1 cellular context compared by ENCODE assay signal in genomic region chr9:131709741-131710499, GRCh38.
TF ChIP-seq lines count a peak whose summit lies in the region.

No MANE protein-coding gene starts in this region.

TF ChIP-seq in GM12878, 131 proteins besides CTCF, POLR2A, EP300 and RAD21 (continued from another document):
- TF ChIP-seq RELA (IDR thresholded peaks at IDR 0.05; ENCODE audit: borderline replicate concordance, partially characterized antibody) (no peak), MXI1 (IDR thresholded peaks at IDR 0.05; ENCODE audit: low read depth, low read length) (peak; percentile 94), MEF2A (IDR thresholded peaks at IDR 0.05; ENCODE audit: insufficient read depth, low read depth, low read length) (no peak), POLR2AphosphoS5 (IDR thresholded peaks at IDR 0.05; ENCODE audit: low read length) (peak; percentile 53; the same call in 1 of the 2 replicates), MYC (IDR thresholded peaks at IDR 0.05; ENCODE audit: insufficient read depth, insufficient read length, insufficient replicate concordance, low read length, severe bottlenecking) (no peak), IKZF1 (conservative IDR thresholded peaks at IDR 0.05) (peak; percentile 37), RAD51 (IDR thresholded peaks at IDR 0.05) (peak; percentile 77), DPF2 (IDR thresholded peaks at IDR 0.05) (peak; percentile 37; the same call in 1 of the 2 replicates), SKIL (IDR thresholded peaks at IDR 0.05; ENCODE audit: low read depth, poor library complexity, severe bottlenecking) (peak; percentile 12), CREB1 (IDR thresholded peaks at IDR 0.05; ENCODE audit: low read depth) (peak; percentile 67), BMI1 (IDR thresholded peaks at IDR 0.05; ENCODE audit: borderline replicate concordance) (peak; percentile 92), KDM1A (IDR thresholded peaks at IDR 0.05; ENCODE audit: borderline replicate concordance) (no peak), NKRF (conservative IDR thresholded peaks at IDR 0.05) (peak; percentile 47; the same call in 1 of the 2 replicates), PKNOX1 (IDR thresholded peaks at IDR 0.05) (peak; percentile 56), RELB (IDR thresholded peaks at IDR 0.05; ENCODE audit: low read depth) (peak; percentile 81; the same call in 1 of the 2 replicates), ZNF24 (IDR thresholded peaks at IDR 0.05) (0 out of 2 replicates have a peak, but pooled peaks have one; percentile 9), ATF2 (IDR thresholded peaks at IDR 0.05; ENCODE audit: low read length) (peak; percentile 18; the same call in 1 of the 2 replicates), SREBF1 (IDR thresholded peaks at IDR 0.05; ENCODE audit: low read length) (no peak), MTA2 (IDR thresholded peaks at IDR 0.05; ENCODE audit: low read depth) (peak; percentile 50; the same call in 1 of the 2 replicates), KAT2A (conservative IDR thresholded peaks at IDR 0.05; ENCODE audit: control insufficient read depth, low read depth, low read length) (no peak), IKZF2 (IDR thresholded peaks at IDR 0.05) (peak; percentile 66 to 71; a peak in 2 of 4 replicates), HDAC2 (IDR thresholded peaks at IDR 0.05) (no peak), CUX1 (IDR thresholded peaks at IDR 0.05; ENCODE audit: insufficient replicate concordance, low read depth, low read length) (peak; percentile 28), JUND (IDR thresholded peaks at IDR 0.05; ENCODE audit: low read depth, low read length) (no peak), CREM (IDR thresholded peaks at IDR 0.05; ENCODE audit: low read depth) (peak; percentile 36; the same call in 1 of the 2 replicates), ZNF687 (IDR thresholded peaks at IDR 0.05) (peak; percentile 66; the same call in 1 of the 2 replicates), SIN3A (IDR thresholded peaks at IDR 0.05; ENCODE audit: low read depth, low read length) (no peak; the same call in 1 of the 2 replicates), BRCA1 (IDR thresholded peaks at IDR 0.05; ENCODE audit: low read depth, low read length) (no peak), NR2F1 (conservative IDR thresholded peaks at IDR 0.05) (0 out of 2 replicates have a peak, but pooled peaks have one; percentile 14), IRF3 (IDR thresholded peaks at IDR 0.05) (no peak), ZNF207 (IDR thresholded peaks at IDR 0.05; ENCODE audit: borderline replicate concordance) (no peak), ATF7 (IDR thresholded peaks at IDR 0.05; ENCODE audit: low read depth) (peak; percentile 59), SPI1 (IDR thresholded peaks at IDR 0.05; ENCODE audit: borderline replicate concordance, insufficient read depth, low read depth, low read length) (no peak), EED (IDR thresholded peaks at IDR 0.05; ENCODE audit: low read depth) (peak; percentile 56; the same call in 1 of the 2 replicates), NR2C2 (IDR thresholded peaks at IDR 0.05; ENCODE audit: borderline replicate concordance, control insufficient read depth, insufficient read length, low read depth) (no peak), CBFB (IDR thresholded peaks at IDR 0.05; ENCODE audit: low read depth) (no peak), ASH2L (IDR thresholded peaks at IDR 0.05; ENCODE audit: borderline replicate concordance, low read depth) (peak; percentile 66), SMARCA5 (IDR thresholded peaks at IDR 0.05) (no peak), RBBP5 (conservative IDR thresholded peaks at IDR 0.05) (0 out of 2 replicates have a peak, but pooled peaks have one; percentile 34)
